ENCODE assay signal across 8 cellular contexts in the genomic region with DNA sequence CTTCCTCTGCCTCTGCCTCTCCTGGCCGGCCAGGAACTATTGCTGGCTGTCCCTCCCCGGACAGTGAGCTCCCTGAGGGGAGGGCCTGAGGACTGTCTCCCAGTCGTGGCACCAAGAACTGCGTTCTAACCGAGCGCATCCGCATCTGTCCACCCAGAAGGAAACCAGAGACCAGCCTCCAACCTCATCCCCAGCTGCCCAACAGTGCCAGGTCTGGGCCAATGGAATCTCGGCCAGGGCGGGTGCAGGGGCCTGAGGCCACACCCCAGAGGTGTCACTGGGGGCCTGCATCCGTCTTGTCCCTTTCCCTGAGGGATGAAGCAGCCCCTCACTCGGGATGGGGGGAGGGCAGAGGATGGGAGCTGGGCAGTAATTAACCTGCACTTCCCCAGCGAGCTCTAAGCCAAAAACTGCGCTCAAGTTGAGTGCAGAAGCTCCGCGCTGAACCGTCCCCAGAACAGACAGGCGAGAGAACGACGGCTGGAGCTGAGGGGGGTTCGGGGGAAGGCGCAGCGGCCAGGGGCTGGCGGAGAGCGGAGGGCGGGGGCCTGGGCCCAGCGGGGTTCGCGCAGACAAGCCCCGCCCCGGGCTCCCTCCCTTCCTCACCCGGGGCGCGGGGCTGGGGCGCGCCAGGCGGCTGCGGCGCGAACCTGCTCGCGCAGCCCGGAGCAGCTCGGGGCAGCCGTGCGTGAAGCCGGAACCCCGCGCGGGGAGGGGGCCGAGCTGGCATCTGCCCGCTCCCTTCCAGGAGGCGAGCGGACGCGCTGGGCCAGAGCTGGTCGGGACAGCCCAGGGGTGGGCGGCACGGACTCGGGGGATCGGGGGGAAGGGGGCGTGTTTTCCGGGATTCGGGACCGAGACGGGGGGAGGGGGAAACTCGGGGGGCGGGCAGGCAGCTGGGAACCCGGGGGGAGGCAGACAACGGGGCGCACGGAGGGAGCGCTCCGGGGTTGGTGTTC. TPM values are rescaled to one million over a fixed set of nuclear protein-coding genes. Genes with fewer than 3 reads are reported as not detected.
DNase-seq lines count a peak whose midpoint lies in the region; ATAC-seq and TF ChIP-seq lines count a peak whose summit lies in the region.

No MANE protein-coding gene starts in this region.

- DNase-seq in DMS153 treated with DMSO at 0.1 percent for 48 hours (lab: John Stamatoyannopoulos, UW; ENCODE audit: unreplicated experiment) (peak; percentile 71), SHP77 (lab: John Stamatoyannopoulos, UW) (peak; percentile 80 to 82), globus pallidus (ENCODE audit: low spot score) (peak; percentile 95), nucleus accumbens (lab: John Stamatoyannopoulos, UW) (peak in 55 of 56 donors; percentile 53 to 98 (median 87)), testis (peak; percentile 58)
- peak; percentile 18 for DNase-seq in Jurkat, Clone E6-1 (ENCODE audit: low read depth, low spot score)
- peak; percentile 66 for DNase-seq in activated naive CD4-positive, alpha-beta T cell treated with anti-CD3 and anti-CD28 coated beads, Interleukin-2, amount 50 U/mL, for 16 hours

- peak overlapping the region; percentile 65 for H3K4me3 ChIP-seq in Jurkat, Clone E6-1 (ENCODE audit: low read length)
- peak overlapping the region; percentile 69 to 75 for H3K4me3 ChIP-seq in testis

- 1% methylated on average over 68 of the region's 73 CpGs; no CpG with 5 or more reads in 1 of the 2 donors for WGBS in testis, 2 donors

- no peaks in the 10 kb centered on the region for H3K36me3 ChIP-seq in testis (ENCODE audit: low read depth, missing control alignments)

- H3K27me3 ChIP-seq in testis = no peaks in the 10 kb centered on the region

- no peaks in the 10 kb centered on the region for H3K9me3 ChIP-seq in testis

- peaks cover 12% of the 10 kb centered on the region for H3K4me1 ChIP-seq in testis

- no peak for TF ChIP-seq POLR2A in testis (IDR thresholded peaks at IDR 0.05)

- ATAC-seq in GM21528 (IDR thresholded peaks at IDR 0.05; ENCODE audit: low FRiP score, unreplicated experiment) = peak; percentile 45

- TF ChIP-seq CTCF in testis (IDR thresholded peaks at IDR 0.05) = no peak

- intact Hi-C loops in testis (cut with DNase I; ENCODE audit: low total_unique reads) = no loop called here

- peak overlapping the region; percentile 56 to 90 for H3K27ac ChIP-seq in testis

RNA-seq across cellular contexts. Expression of gene TFEB, which starts 1.4 kb away (rescaled TPM):
- polyA plus RNA-seq in Jurkat, Clone E6-1 (2012; ENCODE audit: insufficient read depth, insufficient read length) = 6.3 TPM
- total RNA-seq in testis = 1 to 10 TPM; 4.5 to 5.2 TPM
- polyA plus RNA-seq in testis (ENCODE audit: insufficient read depth, low read depth, low replicate concordance) = 6.3 TPM

RNA-seq across cellular contexts. Expression of gene PGC, which starts 13.2 kb away (rescaled TPM):
- polyA plus RNA-seq in Jurkat, Clone E6-1 (2012; ENCODE audit: insufficient read depth, insufficient read length) = not detected
- 1 to 10 TPM in 1 of 2 donors, not detected in 1; 1.3 TPM for total RNA-seq in testis
- 0.42 TPM for polyA plus RNA-seq in testis (ENCODE audit: insufficient read depth, low read depth, low replicate concordance)

RNA-seq across cellular contexts. Expression of gene FRS3, which starts 45.7 kb away (rescaled TPM):
- polyA plus RNA-seq in Jurkat, Clone E6-1 (2012; ENCODE audit: insufficient read depth, insufficient read length) = 6.5 TPM
- total RNA-seq in testis = 10 to 100 TPM; 33.4 to 34.1 TPM
- polyA plus RNA-seq in testis (ENCODE audit: insufficient read depth, low read depth, low replicate concordance) = 39.3 TPM

RNA-seq across cellular contexts. Expression of gene PRICKLE4, which starts 46.6 kb away (rescaled TPM):
- polyA plus RNA-seq in Jurkat, Clone E6-1 (2012; ENCODE audit: insufficient read depth, insufficient read length) = 2.6 TPM
- 10 to 100 TPM in 1 of 2 donors, 1 to 10 TPM in 1; 1.9 to 10.6 TPM for total RNA-seq in testis
- polyA plus RNA-seq in testis (ENCODE audit: insufficient read depth, low read depth, low replicate concordance) = not detected

RNA-seq across cellular contexts. Expression of gene TOMM6, which starts 53.5 kb away (rescaled TPM):
- polyA plus RNA-seq in Jurkat, Clone E6-1 (2012; ENCODE audit: insufficient read depth, insufficient read length) = 429 TPM
- 100 to 1,000 TPM; 168 to 172 TPM for total RNA-seq in testis
- 233 TPM for polyA plus RNA-seq in testis (ENCODE audit: insufficient read depth, low read depth, low replicate concordance)

Comparison
In these comparisons a context has a peak if more than half of its experiments do, and no peak if none do; other contexts are left out.
1. Peak in every context shown above with its lines: DNase-seq, ATAC-seq, H3K4me3 ChIP-seq and H3K27ac ChIP-seq.
2. DNase-seq: peak in every context shown above with its lines; median percentile 95 in globus pallidus; 87 in nucleus accumbens; 81 in SHP77; 71 in DMS153 treated with DMSO at 0.1 percent for 48 hours; 66 in activated naive CD4-positive, alpha-beta T cell treated with anti-CD3 and anti-CD28 coated beads, Interleukin-2, amount 50 U/mL, for 16 hours; 58 in testis; 18 in Jurkat, Clone E6-1.